Comparison of ENCODE assay signal across 21 cellular contexts in genomic region chr7:66575398-66575797, GRCh38. TPM values are rescaled to one million over a fixed set of nuclear protein-coding genes. Genes with fewer than 3 reads are reported as not detected.
DNase-seq lines count a peak whose midpoint lies in the region; ATAC-seq and TF ChIP-seq lines count a peak whose summit lies in the region.
"Had no signal": no experiment of that assay in that cellular context is flagged by ENCODE, and none has a peak within 500 bp of the region (broad histone marks: within the 10 kb centered on the region; RNA-seq: fewer than 3 reads in every experiment).

No MANE protein-coding gene starts in this region.

- no peaks in the 10 kb centered on the region for H3K27me3 Mint-ChIP-seq in T-helper 17 cell
- no peaks in the 10 kb centered on the region for H3K27me3 Mint-ChIP-seq in chondrocyte (ENCODE audit: low read depth)
- H3K27me3 Mint-ChIP-seq in activated CD4-positive, alpha-beta T cell treated with anti-CD3 and anti-CD28 coated beads, Interleukin-2, amount 10 ng/mL, durations not matched to agents 24 days and 14 days = no peaks in the 10 kb centered on the region
- H3K27me3 Mint-ChIP-seq: activated naive CD4-positive, alpha-beta T cell treated with anti-CD3 and anti-CD28 coated beads, Interleukin-2, amount 50 U/mL, for 24 hours; natural killer cell treated with Interleukin-12 subunit alpha and Interleukin-12 subunit beta and Interleukin-15 and Interleukin-18, amount 100 ng/mL, for 72 hours; stimulated activated naive CD8-positive, alpha-beta T cell treated with anti-CD3 and anti-CD28 coated beads, Interleukin-15, Interleukin-2, amounts not matched to agents 100 ng/mL and 50 ng/mL, for 24 hours had no signal

- H3K4me1 Mint-ChIP-seq in T-helper 17 cell (peaks cover 34% of the 10 kb centered on the region), chondrocyte (ENCODE audit: low read depth) (peaks cover 54% of the 10 kb centered on the region)
- peaks cover 26% of the 10 kb centered on the region for H3K4me1 Mint-ChIP-seq in activated CD4-positive, alpha-beta T cell treated with anti-CD3 and anti-CD28 coated beads, Interleukin-2, amount 10 ng/mL, durations not matched to agents 24 days and 14 days

- H3K36me3 Mint-ChIP-seq in activated naive CD4-positive, alpha-beta T cell treated with anti-CD3 and anti-CD28 coated beads, Interleukin-2, amount 50 U/mL, for 72 hours = peaks cover 0 to 8% of the 10 kb centered on the region in 2 donors
- no peaks in the 10 kb centered on the region for H3K36me3 Mint-ChIP-seq in T-helper 17 cell (ENCODE audit: low read depth)
- peaks cover 9% of the 10 kb centered on the region for H3K36me3 Mint-ChIP-seq in chondrocyte (ENCODE audit: low read depth)
- peaks cover 62% of the 10 kb centered on the region for H3K36me3 Mint-ChIP-seq in activated CD4-positive, alpha-beta T cell treated with anti-CD3 and anti-CD28 coated beads, Interleukin-2, amount 10 ng/mL, durations not matched to agents 24 days and 14 days (ENCODE audit: low read depth)

- peak; percentile 74 to 76 for ATAC-seq in activated naive CD4-positive, alpha-beta T cell treated with anti-CD3 and anti-CD28 coated beads, Interleukin-2, amount 50 U/mL, for 72 hours
- ATAC-seq in T-helper 17 cell = no peak
- peak; percentile 96 for ATAC-seq in stimulated activated naive CD8-positive, alpha-beta T cell treated with anti-CD3 and anti-CD28 coated beads, Interleukin-15, Interleukin-2, amounts not matched to agents 100 U/mL and 50 U/mL, for 24 hours
- ATAC-seq: A549; natural killer cell treated with Interleukin-12 subunit alpha and Interleukin-12 subunit beta and Interleukin-15 and Interleukin-18, amount 100 ng/mL, for 72 hours had no signal

- intact Hi-C loops in activated CD4-positive, alpha-beta T cell treated with anti-CD3 and anti-CD28 coated beads, Interleukin-2, amount 10 ng/mL, durations not matched to agents 24 days and 14 days (cut with micrococcal nuclease) = no loop called here

- no peaks in the 10 kb centered on the region for H3K9me3 ChIP-seq in T-helper 17 cell (ENCODE audit: control insufficient read depth, low read length, poor library complexity, severe bottlenecking)
- H3K9me3 ChIP-seq: A549, vagina had no signal

- H3K9me3 Mint-ChIP-seq in activated naive CD4-positive, alpha-beta T cell treated with anti-CD3 and anti-CD28 coated beads, Interleukin-2, amount 50 U/mL, for 72 hours = no peaks in the 10 kb centered on the region
- H3K9me3 Mint-ChIP-seq in chondrocyte (ENCODE audit: low read depth) = no peaks in the 10 kb centered on the region
- H3K9me3 Mint-ChIP-seq in activated CD4-positive, alpha-beta T cell treated with anti-CD3 and anti-CD28 coated beads, Interleukin-2, amount 10 ng/mL, durations not matched to agents 24 days and 14 days = no peaks in the 10 kb centered on the region
- H3K9me3 Mint-ChIP-seq: activated naive CD4-positive, alpha-beta T cell treated with anti-CD3 and anti-CD28 coated beads, Interleukin-2, amount 50 U/mL, for 24 hours; activated T-helper 1 cell treated with anti-CD3 and anti-CD28 coated beads, Interleukin-12 subunit alpha, Interleukin-12 subunit beta, Interleukin-2, Interleukin-4 antibody, amounts not matched to agents 30 ng/mL and 10 ng/mL and 1 ng/mL, durations not matched to agents 14 hours and 24 hours and 36 hours; natural killer cell treated with Interleukin-12 subunit alpha and Interleukin-12 subunit beta and Interleukin-15 and Interleukin-18, amount 100 ng/mL, for 72 hours; stimulated activated naive CD8-positive, alpha-beta T cell treated with anti-CD3 and anti-CD28 coated beads, Interleukin-15, Interleukin-2, amounts not matched to agents 100 ng/mL and 50 ng/mL, for 24 hours had no signal

- DNase-seq in activated naive CD4-positive, alpha-beta T cell treated with anti-CD3 and anti-CD28 coated beads, Interleukin-2, amount 50 U/mL, for 72 hours (ENCODE audit: low spot score in 2 of 2) = no peak
- DNase-seq in activated naive CD4-positive, alpha-beta T cell (lab: John Stamatoyannopoulos, UW) = no peak
- DNase-seq in T-helper 17 cell (no peak), chondrocyte (ENCODE audit: low spot score) (no peak), superior temporal gyrus (ENCODE audit: extremely low spot score) (no peak), SK-N-DZ (ENCODE audit: low spot score) (no peak)
- no peak for DNase-seq in stimulated activated naive CD8-positive, alpha-beta T cell treated with anti-CD3 and anti-CD28 coated beads, Interleukin-15, Interleukin-2, amounts not matched to agents 100 U/mL and 50 U/mL, for 24 hours
- DNase-seq in activated CD4-positive, alpha-beta T cell treated with anti-CD3 and anti-CD28 coated beads, Interleukin-2, amount 10 ng/mL, durations not matched to agents 24 days and 14 days = no peak
- DNase-seq: kidney glomerular epithelial cell; NCI-H1417 treated with DMSO at 0.1 percent for 48 hours; NCI-H2081 treated with DMSO at 0.1 percent for 48 hours; NCI-H226; NCI-H526 treated with DMSO at 0.1 percent for 48 hours; Right ventricle myocardium superior; stimulated activated CD4-positive, alpha-beta T cell treated with anti-CD3 and anti-CD28 coated beads, Interleukin-15, amount 100 ng/mL, for 24 hours had no signal

- H3K27ac Mint-ChIP-seq in activated naive CD4-positive, alpha-beta T cell treated with anti-CD3 and anti-CD28 coated beads, Interleukin-2, amount 50 U/mL, for 72 hours = peak overlapping the region in 1 of 2 donors; percentile 61
- H3K27ac Mint-ChIP-seq in T-helper 17 cell (peak overlapping the region; percentile 56), chondrocyte (ENCODE audit: unreplicated experiment) (peak overlapping the region; percentile 5)
- H3K27ac Mint-ChIP-seq in activated CD4-positive, alpha-beta T cell treated with anti-CD3 and anti-CD28 coated beads, Interleukin-2, amount 10 ng/mL, durations not matched to agents 24 days and 14 days = no peak overlapping the region
- H3K27ac Mint-ChIP-seq: activated naive CD4-positive, alpha-beta T cell treated with anti-CD3 and anti-CD28 coated beads, Interleukin-2, amount 50 U/mL, for 24 hours; activated T-helper 1 cell treated with anti-CD3 and anti-CD28 coated beads, Interleukin-12 subunit alpha, Interleukin-12 subunit beta, Interleukin-2, Interleukin-4 antibody, amounts not matched to agents 30 ng/mL and 10 ng/mL and 1 ng/mL, durations not matched to agents 14 hours and 24 hours and 36 hours; natural killer cell treated with Interleukin-12 subunit alpha and Interleukin-12 subunit beta and Interleukin-15 and Interleukin-18, amount 100 ng/mL, for 72 hours; stimulated activated naive CD8-positive, alpha-beta T cell treated with anti-CD3 and anti-CD28 coated beads, Interleukin-15, Interleukin-2, amounts not matched to agents 100 ng/mL and 50 ng/mL, for 24 hours had no signal

- no peak for TF ChIP-seq CTCF in chondrocyte (IDR thresholded peaks at IDR 0.05)

- H3K4me3 Mint-ChIP-seq in T-helper 17 cell (no peak overlapping the region), chondrocyte (ENCODE audit: unreplicated experiment) (no peak overlapping the region)
- H3K4me3 Mint-ChIP-seq in activated CD4-positive, alpha-beta T cell treated with anti-CD3 and anti-CD28 coated beads, Interleukin-2, amount 10 ng/mL, durations not matched to agents 24 days and 14 days = no peak overlapping the region
- H3K4me3 Mint-ChIP-seq: activated naive CD4-positive, alpha-beta T cell treated with anti-CD3 and anti-CD28 coated beads, Interleukin-2, amount 50 U/mL, for 24 hours; activated T-helper 1 cell treated with anti-CD3 and anti-CD28 coated beads, Interleukin-12 subunit alpha, Interleukin-12 subunit beta, Interleukin-2, Interleukin-4 antibody, amounts not matched to agents 30 ng/mL and 10 ng/mL and 1 ng/mL, durations not matched to agents 14 hours and 24 hours and 36 hours; natural killer cell treated with Interleukin-12 subunit alpha and Interleukin-12 subunit beta and Interleukin-15 and Interleukin-18, amount 100 ng/mL, for 72 hours; stimulated activated naive CD8-positive, alpha-beta T cell treated with anti-CD3 and anti-CD28 coated beads, Interleukin-15, Interleukin-2, amounts not matched to agents 100 ng/mL and 50 ng/mL, for 24 hours had no signal

RNA-seq across cellular contexts. Expression of gene KCTD7, which starts 53.3 kb away (rescaled TPM):
- total RNA-seq in activated naive CD4-positive, alpha-beta T cell treated with anti-CD3 and anti-CD28 coated beads, Interleukin-2, amount 50 U/mL, for 72 hours = 10 to 100 TPM in 1 of 2 donors, 1 to 10 TPM in 1; 8.2 to 11.3 TPM
- 10 to 100 TPM; 27.0 to 32.2 TPM for total RNA-seq in T-helper 17 cell
- total RNA-seq in chondrocyte = 16.4 to 22.6 TPM (median 21.5 TPM) in 3 replicates
- 8.9 and 9.2 TPM in 2 replicates for total RNA-seq in activated CD4-positive, alpha-beta T cell treated with anti-CD3 and anti-CD28 coated beads, Interleukin-2, amount 10 ng/mL, durations not matched to agents 24 days and 14 days
- 18.1 and 18.7 TPM in 2 replicates for polyA plus RNA-seq in SK-N-DZ (2014; cell fraction: cytosol; rRNA removed)
- 22.0 and 39.6 TPM in 2 replicates for polyA plus RNA-seq in SK-N-DZ (2014; cell fraction: nucleus; rRNA removed)
